ENCODE assay signal across 8 cellular contexts in the genomic region with DNA sequence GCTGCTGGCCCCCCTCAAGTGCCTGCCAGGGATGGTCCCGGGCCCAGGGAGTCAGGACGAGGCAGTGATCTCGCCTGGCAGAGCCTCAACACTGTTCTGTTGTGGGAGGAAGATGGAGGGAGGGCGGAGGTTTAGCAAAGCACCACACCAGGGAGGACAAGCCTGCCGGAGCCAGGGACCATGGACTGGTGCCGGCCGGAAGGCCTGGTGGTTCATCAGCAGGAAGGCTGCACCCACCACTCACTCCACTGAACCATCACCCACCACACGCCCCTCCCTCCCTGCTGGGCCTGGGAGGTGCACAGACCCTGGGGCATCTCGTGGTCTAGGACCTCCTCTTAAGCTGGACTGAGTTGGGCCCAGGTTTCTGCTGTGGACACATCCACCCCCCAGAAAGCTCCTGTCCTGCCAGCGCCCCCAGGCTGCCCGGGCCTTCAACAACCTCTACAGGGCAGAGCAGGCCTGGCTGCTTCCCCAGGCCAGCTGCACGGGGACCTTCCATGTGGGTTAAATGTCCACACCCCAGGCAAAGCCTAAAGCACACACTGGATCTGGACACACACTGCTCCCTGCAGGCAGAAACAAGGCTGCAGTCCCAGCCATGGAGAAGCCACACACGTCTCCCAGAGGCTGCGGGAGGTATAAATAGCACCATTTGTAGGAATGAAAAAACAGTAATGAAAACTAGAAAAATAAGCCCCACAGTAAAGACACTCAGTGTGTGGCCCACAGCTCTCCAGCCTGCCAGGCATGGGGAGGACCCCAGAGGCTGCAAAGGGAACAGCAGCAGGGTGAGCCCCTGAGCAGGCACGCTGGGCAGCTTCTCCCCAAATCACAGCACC. TPM values are rescaled to one million over a fixed set of nuclear protein-coding genes. Genes with fewer than 3 reads are reported as not detected.
DNase-seq lines count a peak whose midpoint lies in the region; ATAC-seq and TF ChIP-seq lines count a peak whose summit lies in the region.

No MANE protein-coding gene starts in this region.

- peak in 1 of 6 experiments; percentile 9 for TF ChIP-seq CTCF in upper lobe of left lung (IDR thresholded peaks at IDR 0.05)

- H3K4me3 Mint-ChIP-seq in activated naive CD8-positive, alpha-beta T cell treated with anti-CD3 and anti-CD28 coated beads, Interleukin-2, amount 10 ng/mL, durations not matched to agents 7 days and 5 days, result no peak overlapping the region
- no peak overlapping the region for H3K4me3 Mint-ChIP-seq in activated naive CD8-positive, alpha-beta T cell treated with anti-CD3 and anti-CD28 coated beads for 36 hours
- no peak overlapping the region for H3K4me3 Mint-ChIP-seq in activated naive CD8-positive, alpha-beta T cell treated with anti-CD3 and anti-CD28 coated beads, Interleukin-2, amount 50 U/mL, for 24 hours

- no peaks in the 10 kb centered on the region for H3K9me3 ChIP-seq in upper lobe of left lung

- POLR2A ChIA-PET in activated naive CD8-positive, alpha-beta T cell treated with anti-CD3 and anti-CD28 coated beads, Interleukin-2, amount 10 ng/mL, durations not matched to agents 7 days and 5 days (lab: Charles Lee), result interaction anchor here (0.9 kb wide), 1 partner anchor 176 kb away, joined by 3 read pairs; a partner anchor contains a TSS

- peaks cover 2% of the 10 kb centered on the region for H3K4me1 Mint-ChIP-seq in activated naive CD8-positive, alpha-beta T cell treated with anti-CD3 and anti-CD28 coated beads, Interleukin-2, amount 10 ng/mL, durations not matched to agents 7 days and 5 days
- no peaks in the 10 kb centered on the region for H3K4me1 Mint-ChIP-seq in activated naive CD8-positive, alpha-beta T cell treated with anti-CD3 and anti-CD28 coated beads for 36 hours
- peaks cover 2% of the 10 kb centered on the region for H3K4me1 Mint-ChIP-seq in activated naive CD8-positive, alpha-beta T cell treated with anti-CD3 and anti-CD28 coated beads, Interleukin-2, amount 50 U/mL, for 24 hours

- no peak overlapping the region for H3K4me3 ChIP-seq in upper lobe of left lung

- peaks cover 0 to 10% (median 4%) of the 10 kb centered on the region in 4 donors for H3K4me1 ChIP-seq in upper lobe of left lung

- no peaks in the 10 kb centered on the region for H3K27me3 Mint-ChIP-seq in activated naive CD8-positive, alpha-beta T cell treated with anti-CD3 and anti-CD28 coated beads, Interleukin-2, amount 10 ng/mL, durations not matched to agents 7 days and 5 days
- H3K27me3 Mint-ChIP-seq in activated naive CD8-positive, alpha-beta T cell treated with anti-CD3 and anti-CD28 coated beads for 36 hours, result no peaks in the 10 kb centered on the region
- no peaks in the 10 kb centered on the region for H3K27me3 Mint-ChIP-seq in activated naive CD8-positive, alpha-beta T cell treated with anti-CD3 and anti-CD28 coated beads, Interleukin-2, amount 50 U/mL, for 24 hours

- no peaks in the 10 kb centered on the region for H3K36me3 Mint-ChIP-seq in activated naive CD8-positive, alpha-beta T cell treated with anti-CD3 and anti-CD28 coated beads, Interleukin-2, amount 10 ng/mL, durations not matched to agents 7 days and 5 days
- peaks cover 2% of the 10 kb centered on the region for H3K36me3 Mint-ChIP-seq in activated naive CD8-positive, alpha-beta T cell treated with anti-CD3 and anti-CD28 coated beads for 36 hours
- peaks cover 2% of the 10 kb centered on the region for H3K36me3 Mint-ChIP-seq in activated naive CD8-positive, alpha-beta T cell treated with anti-CD3 and anti-CD28 coated beads, Interleukin-2, amount 50 U/mL, for 24 hours (ENCODE audit: low read depth)

- TF ChIP-seq EP300 in upper lobe of left lung (IDR thresholded peaks at IDR 0.05), result no peak

- H3K27me3 ChIP-seq in upper lobe of left lung, result no peaks in the 10 kb centered on the region

- no peak overlapping the region for H3K27ac Mint-ChIP-seq in activated naive CD8-positive, alpha-beta T cell treated with anti-CD3 and anti-CD28 coated beads, Interleukin-2, amount 10 ng/mL, durations not matched to agents 7 days and 5 days
- no peak overlapping the region for H3K27ac Mint-ChIP-seq in activated naive CD8-positive, alpha-beta T cell treated with anti-CD3 and anti-CD28 coated beads for 36 hours
- no peak overlapping the region for H3K27ac Mint-ChIP-seq in activated naive CD8-positive, alpha-beta T cell treated with anti-CD3 and anti-CD28 coated beads, Interleukin-2, amount 50 U/mL, for 24 hours

- ATAC-seq in activated naive CD8-positive, alpha-beta T cell treated with anti-CD3 and anti-CD28 coated beads, Interleukin-2, amount 10 ng/mL, durations not matched to agents 7 days and 5 days (ENCODE audit: low read depth), result peak; percentile 21
- peak; percentile 20 for ATAC-seq in activated naive CD8-positive, alpha-beta T cell treated with anti-CD3 and anti-CD28 coated beads, Interleukin-2, amount 50 U/mL, for 24 hours
- peak in 1 of 2 donors; percentile 31 for ATAC-seq in upper lobe of left lung (ENCODE audit: low FRiP score in 2 of 2)
- ATAC-seq in HG02623 (IDR thresholded peaks at IDR 0.05; ENCODE audit: unreplicated experiment), result no peak
- ATAC-seq in GM19324 (IDR thresholded peaks at IDR 0.05; ENCODE audit: low FRiP score, unreplicated experiment), result no peak
- no peak for ATAC-seq in HG02870 (IDR thresholded peaks at IDR 0.05; ENCODE audit: unreplicated experiment)

- TF ChIP-seq POLR2A in upper lobe of left lung (IDR thresholded peaks at IDR 0.05), result no peak

- no peaks in the 10 kb centered on the region for H3K9me3 Mint-ChIP-seq in activated naive CD8-positive, alpha-beta T cell treated with anti-CD3 and anti-CD28 coated beads, Interleukin-2, amount 10 ng/mL, durations not matched to agents 7 days and 5 days
- no peaks in the 10 kb centered on the region for H3K9me3 Mint-ChIP-seq in activated naive CD8-positive, alpha-beta T cell treated with anti-CD3 and anti-CD28 coated beads for 36 hours
- H3K9me3 Mint-ChIP-seq in activated naive CD8-positive, alpha-beta T cell treated with anti-CD3 and anti-CD28 coated beads, Interleukin-2, amount 50 U/mL, for 24 hours, result no peaks in the 10 kb centered on the region

- H3K27ac ChIP-seq in upper lobe of left lung, result peak overlapping the region in 3 of 4 donors; percentile 17 to 33 (median 25)

- H3K36me3 ChIP-seq in upper lobe of left lung, result peaks cover 0 to 12% (median 6%) of the 10 kb centered on the region in 4 donors

- WGBS in upper lobe of left lung, 2 donors, result 70 to 82% methylated on average over 11 to 15 of the region's 15 CpGs

- no peak for DNase-seq in activated naive CD8-positive, alpha-beta T cell treated with anti-CD3 and anti-CD28 coated beads, Interleukin-2, amount 10 ng/mL, durations not matched to agents 7 days and 5 days
- no peak for DNase-seq in activated naive CD8-positive, alpha-beta T cell treated with anti-CD3 and anti-CD28 coated beads for 36 hours
- no peak for DNase-seq in activated naive CD8-positive, alpha-beta T cell treated with anti-CD3 and anti-CD28 coated beads, Interleukin-2, amount 50 U/mL, for 24 hours
- DNase-seq in iPS-NIHi7 (ENCODE audit: extremely low spot score), result peak; percentile 51
- DNase-seq in upper lobe of left lung, result peak in 1 of 2 donors; percentile 55

RNA-seq across cellular contexts. Expression of a gene that starts 10.4 kb away (rescaled TPM):
- total RNA-seq in activated naive CD8-positive, alpha-beta T cell treated with anti-CD3 and anti-CD28 coated beads, Interleukin-2, amount 10 ng/mL, durations not matched to agents 7 days and 5 days, result 1 to 10 TPM; 1.2 to 1.9 TPM
- under 1 TPM in 1 of 2 experiments, not detected in 1; 0.88 TPM for total RNA-seq in activated naive CD8-positive, alpha-beta T cell treated with anti-CD3 and anti-CD28 coated beads for 36 hours
- total RNA-seq in upper lobe of left lung, result 1 to 10 TPM in 5 of 6 donors, not detected in 1; 1.8 to 3.6 (median 3.1) TPM

RNA-seq across cellular contexts. Expression of a gene that starts 23.9 kb away (rescaled TPM):
- total RNA-seq in activated naive CD8-positive, alpha-beta T cell treated with anti-CD3 and anti-CD28 coated beads, Interleukin-2, amount 10 ng/mL, durations not matched to agents 7 days and 5 days, result 100 to 1,000 TPM; 118 TPM
- total RNA-seq in activated naive CD8-positive, alpha-beta T cell treated with anti-CD3 and anti-CD28 coated beads for 36 hours, result 100 to 1,000 TPM; 124 to 131 TPM
- 100 to 1,000 TPM; 122 to 174 (median 146) TPM for total RNA-seq in upper lobe of left lung

RNA-seq across cellular contexts. Expression of a gene that starts 38.9 kb away (rescaled TPM):
- total RNA-seq in activated naive CD8-positive, alpha-beta T cell treated with anti-CD3 and anti-CD28 coated beads, Interleukin-2, amount 10 ng/mL, durations not matched to agents 7 days and 5 days, result 10 to 100 TPM; 32.6 to 33.6 TPM
- total RNA-seq in activated naive CD8-positive, alpha-beta T cell treated with anti-CD3 and anti-CD28 coated beads for 36 hours, result 10 to 100 TPM; 87.9 to 89.2 TPM
- total RNA-seq in upper lobe of left lung, result 10 to 100 TPM; 18.5 to 31.9 (median 24.0) TPM

RNA-seq across cellular contexts. Expression of a gene that starts 49.1 kb away (rescaled TPM):
- total RNA-seq in activated naive CD8-positive, alpha-beta T cell treated with anti-CD3 and anti-CD28 coated beads, Interleukin-2, amount 10 ng/mL, durations not matched to agents 7 days and 5 days, result 1 to 10 TPM; 4.4 to 4.6 TPM
- total RNA-seq in activated naive CD8-positive, alpha-beta T cell treated with anti-CD3 and anti-CD28 coated beads for 36 hours, result 1 to 10 TPM; 2.9 to 3.3 TPM
- total RNA-seq in upper lobe of left lung, result 10 to 100 TPM in 4 of 6 donors, 1 to 10 TPM in 2; 8.7 to 21.0 (median 12.4) TPM

Comparison
In these comparisons a context has a peak if more than half of its experiments do, and no peak if none do; other contexts are left out.
1. ATAC-seq: peak in activated naive CD8-positive, alpha-beta T cell treated with anti-CD3 and anti-CD28 coated beads, Interleukin-2, amount 10 ng/mL, durations not matched to agents 7 days and 5 days (single experiment) and activated naive CD8-positive, alpha-beta T cell treated with anti-CD3 and anti-CD28 coated beads, Interleukin-2, amount 50 U/mL, for 24 hours (single experiment); none in HG02623 (single experiment), GM19324 (single experiment) and HG02870 (single experiment).